8 cellular contexts compared by ENCODE assay signal in the genomic region with DNA sequence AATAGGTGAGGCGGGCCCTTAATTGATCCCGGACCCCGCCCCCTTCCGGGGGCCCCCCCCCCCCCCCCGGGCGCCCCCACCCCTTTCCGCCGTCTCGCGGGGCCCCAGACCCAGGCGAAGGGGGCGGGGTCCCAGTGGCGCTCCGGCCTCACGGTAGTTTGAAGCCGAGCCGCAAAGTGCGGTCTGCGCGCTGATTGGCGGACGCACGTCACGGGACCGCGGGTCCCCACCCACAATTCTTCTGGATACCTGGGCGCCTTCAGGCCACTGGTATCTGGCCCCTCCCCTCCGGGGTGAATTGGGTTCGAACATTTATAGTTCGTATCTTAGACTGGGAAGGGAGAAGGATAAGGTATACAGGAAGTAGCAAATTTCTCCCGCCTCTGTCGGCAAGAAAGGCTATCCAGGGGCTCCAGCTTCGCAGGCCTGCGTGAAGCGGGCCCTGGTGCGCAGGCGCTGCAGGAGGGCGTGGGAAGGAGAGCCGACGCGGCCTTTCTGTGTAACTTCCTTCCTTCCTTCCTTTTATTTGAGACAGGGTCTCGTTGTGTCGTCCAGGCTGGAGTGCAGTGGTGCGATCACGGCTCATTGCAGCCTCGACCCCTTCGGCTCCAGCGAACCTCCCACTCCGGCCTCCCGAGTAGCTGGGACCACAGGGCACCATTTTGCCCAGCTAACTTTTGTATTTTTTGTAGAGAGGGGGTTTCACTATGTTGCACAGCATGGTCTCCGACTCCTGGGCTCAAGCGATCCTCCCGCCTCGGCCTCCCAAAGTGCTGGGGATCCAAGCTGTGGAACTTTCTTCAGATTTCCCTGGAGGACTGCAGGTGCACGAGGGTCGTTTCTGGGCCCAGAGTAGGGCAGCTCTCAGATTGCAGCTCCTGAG. TPM values are rescaled to one million over a fixed set of nuclear protein-coding genes. Genes with fewer than 3 reads are reported as not detected.
DNase-seq lines count a peak whose midpoint lies in the region; ATAC-seq and TF ChIP-seq lines count a peak whose summit lies in the region.

No MANE protein-coding gene starts in this region.

- ATAC-seq in foreskin keratinocyte = peak; percentile 87

- H3K4me3 Mint-ChIP-seq in neural progenitor cell = peak overlapping the region; percentile 88

- DNase-seq in G401 (ENCODE audit: low spot score) = peak; percentile 93
- DNase-seq in HCEC 1CT = peak; percentile 90
- DNase-seq in MM.1S = peak; percentile 100
- peak; percentile 96 for DNase-seq in SHP77 treated with DMSO at 0.1 percent for 48 hours (lab: John Stamatoyannopoulos, UW)
- DNase-seq in activated gamma-delta T cell treated with Interleukin-2 at 50 U/mL for 16 hours = peak; percentile 97
- peak; percentile 91 to 96 for DNase-seq in foreskin keratinocyte
- peak; percentile 99 for DNase-seq in neural progenitor cell (ENCODE audit: low spot score)

- peaks cover 34% of the 10 kb centered on the region for H3K4me1 Mint-ChIP-seq in neural progenitor cell

- in situ Hi-C loops in G401 (cut with HindIII; ENCODE audit: low sequenced_read_pairs) = no loop called here

- H3K9ac ChIP-seq in MM.1S (ENCODE audit: low read length) (peak overlapping the region; percentile 79), neural progenitor cell (peak overlapping the region; percentile 35), stomach smooth muscle (ENCODE audit: low read length in 2 of 2) (peak overlapping the region; percentile 61 to 72)

- no peak for TF ChIP-seq CTCF in MM.1S (IDR thresholded peaks at IDR 0.05; ENCODE audit: low read length)
- no peak for TF ChIP-seq CTCF in foreskin keratinocyte (conservative IDR thresholded peaks at IDR 0.05)
- TF ChIP-seq CTCF in neural progenitor cell (IDR thresholded peaks at IDR 0.05) = no peak

- peaks cover 2% of the 10 kb centered on the region for H3K27me3 Mint-ChIP-seq in neural progenitor cell (ENCODE audit: insufficient read depth, low read depth)

- peak overlapping the region; percentile 72 for H3K4me3 ChIP-seq in MM.1S (ENCODE audit: low read length)
- H3K4me3 ChIP-seq in neural progenitor cell = peak overlapping the region; percentile 92
- peak overlapping the region; percentile 78 to 83 for H3K4me3 ChIP-seq in stomach smooth muscle (ENCODE audit: low read length in 2 of 2)

- peak overlapping the region; percentile 69 for H3K27ac ChIP-seq in MM.1S (ENCODE audit: low read length)
- peak overlapping the region; percentile 62 for H3K27ac ChIP-seq in foreskin keratinocyte
- H3K27ac ChIP-seq in neural progenitor cell = peak overlapping the region; percentile 88
- peak overlapping the region; percentile 73 for H3K27ac ChIP-seq in stomach smooth muscle (ENCODE audit: low read length)

- H2AFZ ChIP-seq in MM.1S (ENCODE audit: low read length) (peak overlapping the region; percentile 88), neural progenitor cell (replicated peaks) (peak overlapping the region; percentile 97)

- H3K79me2 ChIP-seq in MM.1S (ENCODE audit: low read length) = peaks cover 43% of the 10 kb centered on the region
- H3K79me2 ChIP-seq in neural progenitor cell (ENCODE audit: low read depth) = peaks cover 40% of the 10 kb centered on the region

- H3K36me3 Mint-ChIP-seq in neural progenitor cell = peaks cover 28% of the 10 kb centered on the region

- peaks cover 6% of the 10 kb centered on the region for H3K9me3 Mint-ChIP-seq in neural progenitor cell

- H4K20me1 ChIP-seq in MM.1S (ENCODE audit: insufficient read depth, low read length) (peaks cover 17% of the 10 kb centered on the region), neural progenitor cell (ENCODE audit: low read depth) (peaks cover 39% of the 10 kb centered on the region)

- no peaks in the 10 kb centered on the region for H3K9me2 ChIP-seq in MM.1S (replicated peaks; ENCODE audit: insufficient read depth, low read length)

- H3K9me3 ChIP-seq in MM.1S (replicated peaks; ENCODE audit: insufficient read depth, low read length) (no peaks in the 10 kb centered on the region), neural progenitor cell (ENCODE audit: low read depth) (no peaks in the 10 kb centered on the region), stomach smooth muscle (ENCODE audit: control insufficient read depth in 2 of 2, low read length in 2 of 2) (no peaks in the 10 kb centered on the region)

- peaks cover 11% of the 10 kb centered on the region for H3K4me1 ChIP-seq in MM.1S (ENCODE audit: low read length)
- H3K4me1 ChIP-seq in foreskin keratinocyte = peaks cover 26% of the 10 kb centered on the region
- peaks cover 21% of the 10 kb centered on the region for H3K4me1 ChIP-seq in neural progenitor cell
- peaks cover 11% of the 10 kb centered on the region for H3K4me1 ChIP-seq in stomach smooth muscle (ENCODE audit: control insufficient read depth, insufficient read depth, low read length)

- peaks cover 15% of the 10 kb centered on the region for H3F3A ChIP-seq in MM.1S (ENCODE audit: insufficient read depth, low read length)
- H3F3A ChIP-seq in neural progenitor cell (ENCODE audit: low read depth) = peaks cover 30% of the 10 kb centered on the region

- H3K36me3 ChIP-seq in MM.1S (replicated peaks; ENCODE audit: insufficient read depth, low read length) (peaks cover 26% of the 10 kb centered on the region), neural progenitor cell (peaks cover 24% of the 10 kb centered on the region), stomach smooth muscle (ENCODE audit: control insufficient read depth in 2 of 2, insufficient read depth in 2 of 2, low read length in 2 of 2) (no peaks in the 10 kb centered on the region)

- H3K27ac Mint-ChIP-seq in neural progenitor cell = peak overlapping the region; percentile 78

- H3K27me3 ChIP-seq in MM.1S (replicated peaks; ENCODE audit: insufficient read depth, low read length) (no peaks in the 10 kb centered on the region), foreskin keratinocyte (no peaks in the 10 kb centered on the region), neural progenitor cell (no peaks in the 10 kb centered on the region), stomach smooth muscle (ENCODE audit: control insufficient read depth in 1 of 2, insufficient read depth in 2 of 2, low read length in 2 of 2) (no peaks in the 10 kb centered on the region)

- H3K4me2 ChIP-seq in MM.1S (ENCODE audit: low read depth, low read length) = peak overlapping the region; percentile 79
- peak overlapping the region; percentile 82 for H3K4me2 ChIP-seq in neural progenitor cell

RNA-seq across cellular contexts. Expression of a gene that starts 0.6 kb away (rescaled TPM):
- 480 and 489 TPM in 2 replicates for total RNA-seq in G401 (2014; rRNA removed; shearing (Covaris generic))
- total RNA-seq in foreskin keratinocyte (358 and 397 TPM in 2 replicates), neural progenitor cell (ENCODE audit: low replicate concordance) (516 and 903 TPM in 2 replicates)
- 341 and 410 TPM in 2 replicates for polyA plus RNA-seq in foreskin keratinocyte

RNA-seq across cellular contexts. Expression of a gene that starts 36.0 kb away (rescaled TPM):
- 22.4 and 30.2 TPM in 2 replicates for total RNA-seq in G401 (2014; rRNA removed; shearing (Covaris generic))
- total RNA-seq in foreskin keratinocyte = 18.5 and 19.2 TPM in 2 replicates
- 4.9 and 5.0 TPM in 2 replicates for polyA plus RNA-seq in foreskin keratinocyte
- total RNA-seq in neural progenitor cell (ENCODE audit: low replicate concordance) = 85.0 and 130 TPM in 2 replicates

Comparison
In these comparisons a context has a peak if more than half of its experiments do, and no peak if none do; other contexts are left out.
1. Peak in every context shown above with its lines: DNase-seq, ATAC-seq, H3K4me3 ChIP-seq and H3K27ac ChIP-seq.